Comparison of ENCODE assay signal across 7 cellular contexts in genomic region chr2:181430406-181431199, GRCh38. TPM values are rescaled to one million over a fixed set of nuclear protein-coding genes. Genes with fewer than 3 reads are reported as not detected.
DNase-seq lines count a peak whose midpoint lies in the region; ATAC-seq and TF ChIP-seq lines count a peak whose summit lies in the region.

No MANE protein-coding gene starts in this region.

- H3K4me1 ChIP-seq in KMS-11 (ENCODE audit: low read depth, poor library complexity, severe bottlenecking) = no peaks in the 10 kb centered on the region
- H3K4me1 ChIP-seq in ascending aorta = no peaks in the 10 kb centered on the region

- no peak overlapping the region for H2AFZ ChIP-seq in KMS-11 (ENCODE audit: low read depth)

- H3K9ac ChIP-seq in KMS-11 = no peak overlapping the region

- TF ChIP-seq CTCF in GM12872 (IDR thresholded peaks at IDR 0.05; ENCODE audit: insufficient read depth, low read depth, low read length) (peak; percentile 61), KMS-11 (conservative IDR thresholded peaks at IDR 0.05; ENCODE audit: low read depth, low read length) (peak; percentile 56), natural killer cell (IDR thresholded peaks at IDR 0.05) (peak; percentile 70), ascending aorta (IDR thresholded peaks at IDR 0.05) (no peak)

- H3K27ac Mint-ChIP-seq in activated naive CD8-positive, alpha-beta T cell = peak overlapping the region; percentile 29
- peak overlapping the region; percentile 61 to 67 for H3K27ac Mint-ChIP-seq in natural killer cell

- H3K4me3 ChIP-seq in KMS-11 (IDR thresholded peaks at IDR 0.05; ENCODE audit: insufficient read depth, low read depth, low read length) (no peak overlapping the region), ascending aorta (no peak overlapping the region)

- intact Hi-C loops in natural killer cell (cut with micrococcal nuclease) = loop anchor here (2.0 kb wide), 2 partner anchors 26 to 36 kb away; partner anchors contain the start of gene ITGA4
- intact Hi-C loops in ascending aorta (cut with DNase I) = no loop called here

- no peak overlapping the region for H3K4me3 Mint-ChIP-seq in activated naive CD8-positive, alpha-beta T cell
- H3K4me3 Mint-ChIP-seq in natural killer cell = peak overlapping the region; percentile 26

- ATAC-seq in natural killer cell (peak; percentile 79 to 92 (median 80)), GM19455 (IDR thresholded peaks at IDR 0.05; ENCODE audit: unreplicated experiment) (no peak), GM18505 (IDR thresholded peaks at IDR 0.05; ENCODE audit: unreplicated experiment) (no peak)

- H3K27me3 Mint-ChIP-seq in activated naive CD8-positive, alpha-beta T cell = no peaks in the 10 kb centered on the region
- H3K27me3 Mint-ChIP-seq in natural killer cell (ENCODE audit: low read depth in 2 of 2) = no peaks in the 10 kb centered on the region

- H3K36me3 Mint-ChIP-seq in activated naive CD8-positive, alpha-beta T cell = peaks cover 13% of the 10 kb centered on the region
- no peaks in the 10 kb centered on the region for H3K36me3 Mint-ChIP-seq in natural killer cell

- no peaks in the 10 kb centered on the region for H3K27me3 ChIP-seq in KMS-11 (ENCODE audit: insufficient read depth, low read depth)
- H3K27me3 ChIP-seq in ascending aorta = no peaks in the 10 kb centered on the region

- DNase-seq in natural killer cell (no peak), ascending aorta (ENCODE audit: low spot score in 2 of 2) (no peak)

- peaks cover 8% of the 10 kb centered on the region for H3K9me3 Mint-ChIP-seq in activated naive CD8-positive, alpha-beta T cell (ENCODE audit: low read depth)
- no peaks in the 10 kb centered on the region for H3K9me3 Mint-ChIP-seq in natural killer cell

- H4K20me1 ChIP-seq in KMS-11 (ENCODE audit: insufficient read depth) = no peaks in the 10 kb centered on the region

- no peak for TF ChIP-seq POLR2A in GM18505 (IDR thresholded peaks at IDR 0.05; ENCODE audit: borderline replicate concordance, extremely low read depth, insufficient read depth, insufficient read length)

- H3K36me3 ChIP-seq in KMS-11 (ENCODE audit: insufficient read depth) (no peaks in the 10 kb centered on the region), ascending aorta (no peaks in the 10 kb centered on the region)

- H3K4me1 Mint-ChIP-seq in activated naive CD8-positive, alpha-beta T cell (ENCODE audit: low read depth) = peaks cover 24% of the 10 kb centered on the region
- peaks cover 18 to 23% of the 10 kb centered on the region in 2 donors for H3K4me1 Mint-ChIP-seq in natural killer cell

- H3K4me2 ChIP-seq in KMS-11 = no peak overlapping the region

- H3K27ac ChIP-seq in KMS-11 (no peak overlapping the region), ascending aorta (no peak overlapping the region)

- no peaks in the 10 kb centered on the region for H3K9me3 ChIP-seq in ascending aorta

- H3K79me2 ChIP-seq in KMS-11 (ENCODE audit: insufficient read depth, low read depth) = no peaks in the 10 kb centered on the region

RNA-seq across cellular contexts. Expression of gene ITGA4, which starts 26.6 kb away (rescaled TPM):
- total RNA-seq in natural killer cell (100 to 1,000 TPM; 178 to 235 (median 189) TPM), ascending aorta (6.6 TPM)

Comparison
In these comparisons a context has a peak if more than half of its experiments do, and no peak if none do; other contexts are left out.
1. CTCF ChIP-seq: peak in GM12872 (single experiment), KMS-11 (single experiment) and natural killer cell (single experiment); none in ascending aorta (0 of 3).
2. ATAC-seq: peak in natural killer cell (3 of 3); none in GM19455 (single experiment) and GM18505 (single experiment).
3. RNA of gene ITGA4, which starts 26.6 kb away (total RNA-seq): 178 to 235 TPM in natural killer cell; 6.6 TPM in ascending aorta (single experiment); every median in the first group is over 10 times any median in the second.